2 cellular contexts compared by ENCODE assay signal in the genomic region with DNA sequence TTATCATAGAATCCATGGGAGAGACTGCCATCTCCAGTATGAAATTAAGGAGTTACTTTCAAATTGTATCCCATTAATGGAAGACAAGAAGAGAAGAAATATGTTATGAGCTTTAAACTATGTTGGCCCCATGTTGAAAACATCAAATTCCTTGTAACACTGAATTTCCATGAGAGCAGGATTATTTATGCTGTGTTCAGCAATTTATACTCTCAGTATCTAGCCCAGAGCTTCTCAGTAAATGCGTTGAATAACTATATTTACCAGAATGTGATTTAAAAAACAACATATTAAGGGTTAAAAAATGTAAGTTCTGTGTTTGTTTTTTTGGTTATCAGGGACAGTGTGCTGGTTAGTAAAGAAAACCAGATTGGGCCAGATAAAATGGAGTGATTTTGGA.
TF ChIP-seq lines count a peak whose summit lies in the region.

No MANE protein-coding gene starts in this region.

TF ChIP-seq in HepG2, 621 proteins besides CTCF, POLR2A, EP300 and RAD21:
- TF ChIP-seq ZNF432 (CRISPR knock-in tag; IDR thresholded peaks at IDR 0.05; ENCODE audit: borderline replicate concordance): no peak
- no peak for TF ChIP-seq ZNF343 (CRISPR knock-in tag; IDR thresholded peaks at IDR 0.05)
- TF ChIP-seq WIZ (CRISPR knock-in tag; IDR thresholded peaks at IDR 0.05): no peak
- no peak for TF ChIP-seq NFE2L2 (IDR thresholded peaks at IDR 0.05; ENCODE audit: low read length)
- no peak for TF ChIP-seq ZNF878 (CRISPR knock-in tag; IDR thresholded peaks at IDR 0.05)
- TF ChIP-seq, protein P1, sequence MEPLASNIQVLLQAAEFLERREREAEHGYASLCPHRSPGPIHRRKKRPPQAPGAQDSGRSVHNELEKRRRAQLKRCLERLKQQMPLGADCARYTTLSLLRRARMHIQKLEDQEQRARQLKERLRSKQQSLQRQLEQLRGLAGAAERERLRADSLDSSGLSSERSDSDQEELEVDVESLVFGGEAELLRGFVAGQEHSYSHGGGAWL (CRISPR knock-in tag; IDR thresholded peaks at IDR 0.05): no peak
- no peak for TF ChIP-seq ARNTL (CRISPR knock-in tag; IDR thresholded peaks at IDR 0.05)
- TF ChIP-seq MAFK (conservative IDR thresholded peaks at IDR 0.05 in 1 of 2, IDR thresholded peaks at IDR 0.05 in 1 of 2; ENCODE audit: low read length in 2 of 2): peak; percentile 61 to 83; a peak in 3 of 4 replicates
- TF ChIP-seq ATF7-NPFF (CRISPR knock-in tag; IDR thresholded peaks at IDR 0.05; ENCODE audit: low read depth): no peak
- no peak for TF ChIP-seq ZNF34 (CRISPR knock-in tag; IDR thresholded peaks at IDR 0.05; ENCODE audit: borderline replicate concordance)
- TF ChIP-seq, protein P2, sequence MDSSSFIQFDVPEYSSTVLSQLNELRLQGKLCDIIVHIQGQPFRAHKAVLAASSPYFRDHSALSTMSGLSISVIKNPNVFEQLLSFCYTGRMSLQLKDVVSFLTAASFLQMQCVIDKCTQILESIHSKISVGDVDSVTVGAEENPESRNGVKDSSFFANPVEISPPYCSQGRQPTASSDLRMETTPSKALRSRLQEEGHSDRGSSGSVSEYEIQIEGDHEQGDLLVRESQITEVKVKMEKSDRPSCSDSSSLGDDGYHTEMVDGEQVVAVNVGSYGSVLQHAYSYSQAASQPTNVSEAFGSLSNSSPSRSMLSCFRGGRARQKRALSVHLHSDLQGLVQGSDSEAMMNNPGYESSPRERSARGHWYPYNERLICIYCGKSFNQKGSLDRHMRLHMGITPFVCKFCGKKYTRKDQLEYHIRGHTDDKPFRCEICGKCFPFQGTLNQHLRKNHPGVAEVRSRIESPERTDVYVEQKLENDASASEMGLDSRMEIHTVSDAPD (CRISPR knock-in tag; IDR thresholded peaks at IDR 0.05): no peak
- TF ChIP-seq MAFF (IDR thresholded peaks at IDR 0.05; ENCODE audit: low read depth, low read length): peak; percentile 73
- TF ChIP-seq AHR (CRISPR knock-in tag; IDR thresholded peaks at IDR 0.05): no peak
TF ChIP-seq in HepG2: peak in this region for 2.

TF ChIP-seq in IMR-90, 13 proteins besides CTCF, POLR2A, EP300 and RAD21:
- TF ChIP-seq MXI1 (IDR thresholded peaks at IDR 0.05; ENCODE audit: borderline replicate concordance, low read depth, low read length) (no peak), MAFK (IDR thresholded peaks at IDR 0.05; ENCODE audit: low read depth, low read length) (peak; percentile 68)
